In genomic region chr11:85718991-85719807, GRCh38 we compare ENCODE assay signal across 9 cellular contexts. TPM values are rescaled to one million over a fixed set of nuclear protein-coding genes. Genes with fewer than 3 reads are reported as not detected.
A peak's percentile ranks its signal among the peaks of the same experiment; 100 is the strongest.
DNase-seq lines count a peak whose midpoint lies in the region; ATAC-seq, FAIRE-seq and TF ChIP-seq lines count a peak whose summit lies in the region.
"Had no signal": no experiment of that assay in that cellular context is flagged by ENCODE, and none has a peak within 500 bp of the region (broad histone marks: within the 10 kb centered on the region; RNA-seq: fewer than 3 reads in every experiment).

No MANE protein-coding gene starts in this region.

- H3K9me3 ChIP-seq in pancreas: no peaks in the 10 kb centered on the region

- peak overlapping the region; percentile 43 for H3K4me3 Mint-ChIP-seq in WTC11
- H3K4me3 Mint-ChIP-seq: activated naive CD8-positive, alpha-beta T cell had no signal

- H3K4me1 Mint-ChIP-seq in WTC11: peaks cover 56% of the 10 kb centered on the region

- FAIRE-seq in pancreas (lab: Jason Lieb, UNC): no peak

- ATAC-seq in WTC11: peak; percentile 83
- ATAC-seq in Right ventricle myocardium inferior: peak; percentile 88
- peak; percentile 31 to 90 (median 68) for ATAC-seq in pancreas
- no peak for ATAC-seq in GM19328 (IDR thresholded peaks at IDR 0.05; ENCODE audit: unreplicated experiment)
- ATAC-seq in HG02870 (IDR thresholded peaks at IDR 0.05; ENCODE audit: unreplicated experiment): no peak

- DNase-seq in EL (peak; percentile 100), WTC11 (ENCODE audit: low spot score) (peak; percentile 35), Right ventricle myocardium inferior (ENCODE audit: missing footprints) (no peak), pancreas (peak in 2 of 6 donors; percentile 2 to 15), GM20000 (ENCODE audit: low spot score) (no peak), NAMALWA (ENCODE audit: low spot score) (no peak)

- TF ChIP-seq CTCF in WTC11 (IDR thresholded peaks at IDR 0.05) (no peak), pancreas (IDR thresholded peaks at IDR 0.05) (no peak), GM20000 (IDR thresholded peaks at IDR 0.05; ENCODE audit: extremely low read depth, missing control alignments) (no peak)

- H3K36me3 Mint-ChIP-seq in WTC11: no peaks in the 10 kb centered on the region; the same call in 1 of the 2 replicates

- no peaks in the 10 kb centered on the region for H3K4me1 ChIP-seq in pancreas

- CTCF ChIA-PET in WTC11 (lab: Charles Lee): interaction anchor here (1.4 kb wide), 1 partner anchor 136 kb away, joined by 5 read pairs; the partner anchor contains the start of gene CCDC83

- H3K27me3 ChIP-seq in pancreas: peaks cover 0 to 8% (median 0%) of the 10 kb centered on the region in 4 donors

- H3K4me3 ChIP-seq in pancreas: no peak overlapping the region

- no peak overlapping the region for H3K27ac ChIP-seq in pancreas

- peak overlapping the region; percentile 97 for H3K27ac Mint-ChIP-seq in WTC11
- H3K27ac Mint-ChIP-seq: activated naive CD8-positive, alpha-beta T cell had no signal

- WGBS in pancreas, 2 donors: 27 to 28% methylated on average over 10 of the region's 10 CpGs

- intact Hi-C loops in Right ventricle myocardium inferior (cut with DNase I): no loop called here
- intact Hi-C loops in pancreas (cut with DNase I): no loop called here

- POLR2A ChIA-PET in WTC11 (lab: Charles Lee): interaction anchor here (0.6 to 1.1 kb wide), 2 partner anchors 17 to 71 kb away, joined by 3 to 4 read pairs; partner anchors contain the start of gene TMEM126A

- no peaks in the 10 kb centered on the region for H3K9me3 Mint-ChIP-seq in WTC11

- H3K36me3 ChIP-seq in pancreas: no peaks in the 10 kb centered on the region

- H3K27me3 Mint-ChIP-seq in WTC11 (ENCODE audit: low read depth): no peaks in the 10 kb centered on the region
- H3K27me3 Mint-ChIP-seq: activated naive CD8-positive, alpha-beta T cell had no signal

TF ChIP-seq in WTC11, 78 proteins besides CTCF, POLR2A, EP300 and RAD21:
- TF ChIP-seq KAT7 (CRISPR knock-in tag; IDR thresholded peaks at IDR 0.05; ENCODE audit: borderline replicate concordance): no peak
- TF ChIP-seq AR (CRISPR knock-in tag; IDR thresholded peaks at IDR 0.05): no peak
- TF ChIP-seq NFE2L1 (CRISPR knock-in tag; IDR thresholded peaks at IDR 0.05): no peak
- TF ChIP-seq ZNF396 (CRISPR knock-in tag; IDR thresholded peaks at IDR 0.05; ENCODE audit: borderline replicate concordance): no peak
- TF ChIP-seq TEAD1 (CRISPR knock-in tag; IDR thresholded peaks at IDR 0.05): no peak
- TF ChIP-seq E2F4 (CRISPR knock-in tag; IDR thresholded peaks at IDR 0.05; ENCODE audit: borderline replicate concordance, low read depth): no peak
- TF ChIP-seq ELF4 (CRISPR knock-in tag; IDR thresholded peaks at IDR 0.05; ENCODE audit: low read depth): no peak
- TF ChIP-seq ZBTB43 (CRISPR knock-in tag; IDR thresholded peaks at IDR 0.05): no peak
- no peak for TF ChIP-seq NR3C1 (CRISPR knock-in tag; conservative IDR thresholded peaks at IDR 0.05; ENCODE audit: low read depth)
- no peak for TF ChIP-seq CDX4 (CRISPR knock-in tag; IDR thresholded peaks at IDR 0.05; ENCODE audit: borderline replicate concordance)
- TF ChIP-seq IRF2 (CRISPR knock-in tag; IDR thresholded peaks at IDR 0.05; ENCODE audit: borderline replicate concordance, low read depth): no peak
TF ChIP-seq in WTC11: peak in this region for 0.

RNA-seq across cellular contexts. Expression of gene CCDC89, which starts 33.2 kb away (rescaled TPM):
- total RNA-seq in WTC11 (2021): not detected in 3 replicates
- total RNA-seq in Right ventricle myocardium inferior: 0.22 TPM
- under 1 TPM in 2 of 6 donors, not detected in 4; 0.12 to 0.62 TPM for total RNA-seq in pancreas
- under 1 TPM; 0.11 to 0.31 TPM for polyA plus RNA-seq in pancreas

RNA-seq across cellular contexts. Expression of gene CREBZF, which starts 54.3 kb away (rescaled TPM):
- 46.9 to 54.6 TPM (median 48.6 TPM) in 3 replicates for total RNA-seq in WTC11 (2021)
- total RNA-seq in Right ventricle myocardium inferior: 12.5 TPM
- total RNA-seq in pancreas: 10 to 100 TPM; 13.7 to 25.8 (median 20.2) TPM
- polyA plus RNA-seq in pancreas: 10 to 100 TPM; 41.4 to 41.6 TPM

Comparison
In these comparisons a context has a peak if more than half of its experiments do, and no peak if none do; other contexts are left out.
1. DNase-seq: peak in EL (single experiment) and WTC11 (single experiment); none in Right ventricle myocardium inferior (single experiment), GM20000 (single experiment) and NAMALWA (single experiment).
2. ATAC-seq: peak in WTC11 (single experiment), Right ventricle myocardium inferior (single experiment) and pancreas (4 of 4); none in GM19328 (single experiment) and HG02870 (single experiment).